ENCODE assay signal across 35 cellular contexts in the genomic region with DNA sequence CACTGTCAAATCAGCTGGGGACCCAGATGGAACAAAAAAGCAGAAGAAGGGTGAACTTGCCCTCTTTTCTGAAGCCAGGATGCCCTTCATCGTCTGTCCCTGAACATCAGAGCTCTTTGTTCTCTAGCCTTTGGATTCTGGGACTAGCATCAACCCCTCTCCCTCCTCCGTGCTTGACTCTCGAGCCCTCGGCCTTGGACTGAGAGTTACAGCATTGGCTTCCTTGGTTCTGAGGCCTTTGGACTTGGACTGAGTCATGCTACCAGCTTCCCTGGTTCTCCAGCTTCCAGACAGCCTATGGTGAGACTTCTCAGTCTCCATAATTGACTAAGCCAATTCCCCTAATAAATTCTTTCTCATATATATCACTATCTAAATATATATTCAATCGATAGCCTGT. TPM values are rescaled to one million over a fixed set of nuclear protein-coding genes. Genes with fewer than 3 reads are reported as not detected.
"Had no signal": no experiment of that assay in that cellular context is flagged by ENCODE, and none has a peak within 500 bp of the region (broad histone marks: within the 10 kb centered on the region; RNA-seq: fewer than 3 reads in every experiment).

No MANE protein-coding gene starts in this region.

- H3K9me3 Mint-ChIP-seq: activated B cell treated with CpG ODN at 0.5 μM for 24 hours; activated CD4-positive, alpha-beta memory T cell treated with anti-CD3 and anti-CD28 coated beads, Interleukin-2, amount 10 ng/mL, durations not matched to agents 7 days and 5 days; activated CD4-positive, alpha-beta T cell treated with anti-CD3 and anti-CD28 coated beads, Interleukin-2, amount 10 ng/mL, durations not matched to agents 7 days and 5 days; activated naive CD4-positive, alpha-beta T cell treated with anti-CD3 and anti-CD28 coated beads, Interleukin-2, amount 10 ng/mL, durations not matched to agents 7 days and 5 days; activated naive CD4-positive, alpha-beta T cell treated with anti-CD3 and anti-CD28 coated beads, Interleukin-2, amount 50 U/mL, for 24 hours; activated naive CD8-positive, alpha-beta T cell treated with anti-CD3 and anti-CD28 coated beads, Interleukin-2, amount 10 ng/mL, durations not matched to agents 7 days and 5 days; activated naive CD8-positive, alpha-beta T cell treated with anti-CD3 and anti-CD28 coated beads, Interleukin-2, amount 50 U/mL, for 24 hours; activated T-cell treated with anti-CD3 and anti-CD28 coated beads, Interleukin-2, amount 50 U/mL, for 24 hours; activated T-helper 2 cell treated with anti-CD3 and anti-CD28 coated beads, Interferon-gamma antibody, Interleukin-2, Interleukin-4, amounts not matched to agents 10 μg/mL and 5 μg/mL and 100 μg/mL, durations not matched to agents 14 hours and 24 hours and 36 hours; central memory CD8-positive, alpha-beta T cell; T-helper 1 cell treated with Interleukin-12 subunit alpha and Interleukin-12 subunit beta and Interleukin-4 antibody, amounts not matched to agents 30 μg/mL and 1 μg/mL, for 36 hours; T-helper 2 cell treated with Interferon-gamma antibody and Interleukin-4, amounts not matched to agents 5 μg/mL and 100 μg/mL, for 36 hours had no signal

- H3K27ac Mint-ChIP-seq: activated B cell treated with CpG ODN at 0.5 μM for 24 hours; activated CD4-positive, alpha-beta memory T cell treated with anti-CD3 and anti-CD28 coated beads, Interleukin-2, amount 10 ng/mL, durations not matched to agents 7 days and 5 days; activated CD4-positive, alpha-beta T cell treated with anti-CD3 and anti-CD28 coated beads for 36 hours; activated CD4-positive, alpha-beta T cell treated with anti-CD3 and anti-CD28 coated beads, Interleukin-2, amount 10 ng/mL, durations not matched to agents 7 days and 5 days; activated CD8-positive, alpha-beta memory T cell treated with anti-CD3 and anti-CD28 coated beads, Interleukin-2, amount 10 ng/mL, durations not matched to agents 7 days and 5 days; activated CD8-positive, alpha-beta T cell treated with anti-CD3 and anti-CD28 coated beads, Interleukin-2, amount 10 ng/mL, durations not matched to agents 7 days and 5 days; activated naive CD4-positive, alpha-beta T cell treated with anti-CD3 and anti-CD28 coated beads, Interleukin-2, amount 10 ng/mL, durations not matched to agents 7 days and 5 days; activated naive CD4-positive, alpha-beta T cell treated with anti-CD3 and anti-CD28 coated beads, Interleukin-2, amount 50 U/mL, for 24 hours; activated naive CD8-positive, alpha-beta T cell; activated naive CD8-positive, alpha-beta T cell treated with anti-CD3 and anti-CD28 coated beads, Interleukin-2, amount 10 ng/mL, durations not matched to agents 7 days and 5 days; activated naive CD8-positive, alpha-beta T cell treated with anti-CD3 and anti-CD28 coated beads, Interleukin-2, amount 50 U/mL, for 24 hours; activated T-cell treated with anti-CD3 and anti-CD28 coated beads, Interleukin-2, amount 50 U/mL, for 24 hours; activated T-helper 2 cell treated with anti-CD3 and anti-CD28 coated beads, Interferon-gamma antibody, Interleukin-2, Interleukin-4, amounts not matched to agents 10 μg/mL and 5 μg/mL and 100 μg/mL, durations not matched to agents 14 hours and 24 hours and 36 hours; T-helper 1 cell treated with Interleukin-12 subunit alpha and Interleukin-12 subunit beta and Interleukin-4 antibody, amounts not matched to agents 30 μg/mL and 1 μg/mL, for 36 hours; T-helper 2 cell treated with Interferon-gamma antibody and Interleukin-4, amounts not matched to agents 5 μg/mL and 100 μg/mL, for 36 hours had no signal

- H3K9me3 ChIP-seq: body of pancreas, breast epithelium had no signal

- H3K4me3 Mint-ChIP-seq: activated B cell treated with CpG ODN at 0.5 μM for 24 hours; activated CD4-positive, alpha-beta memory T cell treated with anti-CD3 and anti-CD28 coated beads, Interleukin-2, amount 10 ng/mL, durations not matched to agents 7 days and 5 days; activated CD4-positive, alpha-beta T cell treated with anti-CD3 and anti-CD28 coated beads for 36 hours; activated CD4-positive, alpha-beta T cell treated with anti-CD3 and anti-CD28 coated beads, Interleukin-2, amount 10 ng/mL, durations not matched to agents 7 days and 5 days; activated CD8-positive, alpha-beta memory T cell treated with anti-CD3 and anti-CD28 coated beads, Interleukin-2, amount 10 ng/mL, durations not matched to agents 7 days and 5 days; activated CD8-positive, alpha-beta T cell treated with anti-CD3 and anti-CD28 coated beads, Interleukin-2, amount 10 ng/mL, durations not matched to agents 7 days and 5 days; activated naive CD4-positive, alpha-beta T cell treated with anti-CD3 and anti-CD28 coated beads, Interleukin-2, amount 10 ng/mL, durations not matched to agents 7 days and 5 days; activated naive CD4-positive, alpha-beta T cell treated with anti-CD3 and anti-CD28 coated beads, Interleukin-2, amount 50 U/mL, for 24 hours; activated naive CD8-positive, alpha-beta T cell; activated naive CD8-positive, alpha-beta T cell treated with anti-CD3 and anti-CD28 coated beads, Interleukin-2, amount 10 ng/mL, durations not matched to agents 7 days and 5 days; activated naive CD8-positive, alpha-beta T cell treated with anti-CD3 and anti-CD28 coated beads, Interleukin-2, amount 50 U/mL, for 24 hours; activated T-cell treated with anti-CD3 and anti-CD28 coated beads, Interleukin-2, amount 50 U/mL, for 24 hours; central memory CD8-positive, alpha-beta T cell; T-helper 1 cell treated with Interleukin-12 subunit alpha and Interleukin-12 subunit beta and Interleukin-4 antibody, amounts not matched to agents 30 μg/mL and 1 μg/mL, for 36 hours; T-helper 2 cell treated with Interferon-gamma antibody and Interleukin-4, amounts not matched to agents 5 μg/mL and 100 μg/mL, for 36 hours had no signal

- DNase-seq: activated B cell treated with CpG ODN at 0.5 μM for 24 hours; activated CD4-positive, alpha-beta memory T cell treated with anti-CD3 and anti-CD28 coated beads, Interleukin-2, amount 10 ng/mL, durations not matched to agents 7 days and 5 days; activated CD4-positive, alpha-beta T cell treated with anti-CD3 and anti-CD28 coated beads for 1 hour; activated CD4-positive, alpha-beta T cell treated with anti-CD3 and anti-CD28 coated beads for 36 hours; activated CD4-positive, alpha-beta T cell treated with anti-CD3 and anti-CD28 coated beads for 48 hours; activated CD4-positive, alpha-beta T cell treated with anti-CD3 and anti-CD28 coated beads, Interleukin-2, amount 10 ng/mL, durations not matched to agents 7 days and 5 days; activated CD4-positive, alpha-beta T cell treated with anti-CD3 and anti-CD28 coated beads, Interleukin-2, amount 50 U/mL, for 48 hours; activated CD8-positive, alpha-beta memory T cell treated with anti-CD3 and anti-CD28 coated beads for 24 hours; activated CD8-positive, alpha-beta memory T cell treated with anti-CD3 and anti-CD28 coated beads, Interleukin-2, amount 10 ng/mL, durations not matched to agents 7 days and 5 days; activated CD8-positive, alpha-beta memory T cell treated with anti-CD3 and anti-CD28 coated beads, Interleukin-2, amount 50 U/mL, for 48 hours; activated CD8-positive, alpha-beta T cell treated with anti-CD3 and anti-CD28 coated beads, Interleukin-2, amount 10 ng/mL, durations not matched to agents 7 days and 5 days; activated effector memory CD4-positive, alpha-beta T cell treated with Interleukin-2 at 50 U/mL for 16 hours; activated gamma-delta T cell; activated naive CD4-positive, alpha-beta T cell treated with anti-CD3 and anti-CD28 coated beads, Interleukin-2, amount 10 ng/mL, durations not matched to agents 7 days and 5 days; activated naive CD4-positive, alpha-beta T cell treated with Interleukin-2 at 50 U/mL for 16 hours; activated naive CD8-positive, alpha-beta T cell treated with anti-CD3 and anti-CD28 coated beads, Interleukin-2, amount 10 ng/mL, durations not matched to agents 7 days and 5 days; activated naive CD8-positive, alpha-beta T cell treated with anti-CD3 and anti-CD28 coated beads, Interleukin-2, amount 50 U/mL, for 24 hours; activated T-cell treated with anti-CD3 and anti-CD28 coated beads, Interleukin-2, amount 50 U/mL, for 24 hours; activated T-cell treated with anti-CD3 and anti-CD28 coated beads, Interleukin-2, amount 50 U/mL, for 48 hours; amniotic stem cell; aorta; body of pancreas; brain microvascular endothelial cell; cerebellar nuclear complex; T-helper 1 cell; T-helper 2 cell; T-helper 9 cell had no signal

- H3K4me3 ChIP-seq: body of pancreas, breast epithelium had no signal

- ATAC-seq: activated CD4-positive, alpha-beta T cell treated with anti-CD3 and anti-CD28 coated beads for 36 hours; activated CD8-positive, alpha-beta memory T cell treated with anti-CD3 and anti-CD28 coated beads, Interleukin-2, amount 10 ng/mL, durations not matched to agents 7 days and 5 days; activated CD8-positive, alpha-beta T cell treated with anti-CD3 and anti-CD28 coated beads, Interleukin-2, amount 10 ng/mL, durations not matched to agents 7 days and 5 days; activated naive CD8-positive, alpha-beta T cell treated with anti-CD3 and anti-CD28 coated beads, Interleukin-2, amount 50 U/mL, for 24 hours; body of pancreas had no signal

- H3K27me3 ChIP-seq: body of pancreas, brain microvascular endothelial cell, breast epithelium had no signal

- H3K36me3 ChIP-seq: breast epithelium had no signal

- H3K27me3 Mint-ChIP-seq: activated B cell treated with CpG ODN at 0.5 μM for 24 hours; activated CD4-positive, alpha-beta memory T cell treated with anti-CD3 and anti-CD28 coated beads, Interleukin-2, amount 10 ng/mL, durations not matched to agents 7 days and 5 days; activated CD4-positive, alpha-beta T cell treated with anti-CD3 and anti-CD28 coated beads, Interleukin-2, amount 10 ng/mL, durations not matched to agents 7 days and 5 days; activated CD8-positive, alpha-beta memory T cell treated with anti-CD3 and anti-CD28 coated beads, Interleukin-2, amount 10 ng/mL, durations not matched to agents 7 days and 5 days; activated naive CD4-positive, alpha-beta T cell treated with anti-CD3 and anti-CD28 coated beads, Interleukin-2, amount 10 ng/mL, durations not matched to agents 7 days and 5 days; activated naive CD4-positive, alpha-beta T cell treated with anti-CD3 and anti-CD28 coated beads, Interleukin-2, amount 50 U/mL, for 24 hours; activated naive CD8-positive, alpha-beta T cell; activated naive CD8-positive, alpha-beta T cell treated with anti-CD3 and anti-CD28 coated beads, Interleukin-2, amount 50 U/mL, for 24 hours; activated T-cell treated with anti-CD3 and anti-CD28 coated beads, Interleukin-2, amount 50 U/mL, for 24 hours; central memory CD8-positive, alpha-beta T cell had no signal

- H3K27ac ChIP-seq: body of pancreas, brain microvascular endothelial cell, breast epithelium, VCaP had no signal

- H3K36me3 Mint-ChIP-seq: activated CD8-positive, alpha-beta memory T cell treated with anti-CD3 and anti-CD28 coated beads, Interleukin-2, amount 10 ng/mL, durations not matched to agents 7 days and 5 days; activated naive CD4-positive, alpha-beta T cell treated with anti-CD3 and anti-CD28 coated beads, Interleukin-2, amount 10 ng/mL, durations not matched to agents 7 days and 5 days; activated naive CD4-positive, alpha-beta T cell treated with anti-CD3 and anti-CD28 coated beads, Interleukin-2, amount 50 U/mL, for 24 hours; activated naive CD8-positive, alpha-beta T cell; activated naive CD8-positive, alpha-beta T cell treated with anti-CD3 and anti-CD28 coated beads, Interleukin-2, amount 10 ng/mL, durations not matched to agents 7 days and 5 days had no signal

- H3K4me1 Mint-ChIP-seq: activated B cell treated with CpG ODN at 0.5 μM for 24 hours; activated CD4-positive, alpha-beta memory T cell treated with anti-CD3 and anti-CD28 coated beads, Interleukin-2, amount 10 ng/mL, durations not matched to agents 7 days and 5 days; activated CD4-positive, alpha-beta T cell treated with anti-CD3 and anti-CD28 coated beads for 36 hours; activated CD4-positive, alpha-beta T cell treated with anti-CD3 and anti-CD28 coated beads, Interleukin-2, amount 10 ng/mL, durations not matched to agents 7 days and 5 days; activated CD8-positive, alpha-beta memory T cell treated with anti-CD3 and anti-CD28 coated beads, Interleukin-2, amount 10 ng/mL, durations not matched to agents 7 days and 5 days; activated naive CD4-positive, alpha-beta T cell treated with anti-CD3 and anti-CD28 coated beads, Interleukin-2, amount 10 ng/mL, durations not matched to agents 7 days and 5 days; activated naive CD4-positive, alpha-beta T cell treated with anti-CD3 and anti-CD28 coated beads, Interleukin-2, amount 50 U/mL, for 24 hours; activated naive CD8-positive, alpha-beta T cell treated with anti-CD3 and anti-CD28 coated beads, Interleukin-2, amount 10 ng/mL, durations not matched to agents 7 days and 5 days; activated naive CD8-positive, alpha-beta T cell treated with anti-CD3 and anti-CD28 coated beads, Interleukin-2, amount 50 U/mL, for 24 hours; central memory CD8-positive, alpha-beta T cell had no signal

RNA-seq across cellular contexts. Expression of a gene that starts 38.4 kb away (rescaled TPM):
- total RNA-seq: activated CD8-positive, alpha-beta T cell treated with anti-CD3 and anti-CD28 coated beads, Interleukin-2, amount 10 ng/mL, durations not matched to agents 7 days and 5 days had no signal
